Comparison of ENCODE assay signal across 10 cellular contexts in genomic region chr22:24516301-24516737, GRCh38. TPM values are rescaled to one million over a fixed set of nuclear protein-coding genes. Genes with fewer than 3 reads are reported as not detected.
DNase-seq lines count a peak whose midpoint lies in the region; ATAC-seq and TF ChIP-seq lines count a peak whose summit lies in the region.
"Had no signal": no experiment of that assay in that cellular context is flagged by ENCODE, and none has a peak within 500 bp of the region (broad histone marks: within the 10 kb centered on the region; RNA-seq: fewer than 3 reads in every experiment).

No MANE protein-coding gene starts in this region.

- no peak overlapping the region for H3K27ac ChIP-seq in neuronal stem cell (replicated peaks; ENCODE audit: low read length)
- H3K27ac ChIP-seq in CD8-positive, alpha-beta T cell (ENCODE audit: low read depth, low read length) = no peak overlapping the region

- H2AK5ac ChIP-seq in neuronal stem cell (ENCODE audit: low read depth, low read length) = no peak overlapping the region

- H3K9ac ChIP-seq in neuronal stem cell (ENCODE audit: low read depth, low read length, poor library complexity) = no peak overlapping the region

- H2BK120ac ChIP-seq in neuronal stem cell (ENCODE audit: low read depth, low read length) = no peak overlapping the region

- no peaks in the 10 kb centered on the region for H3K9me3 ChIP-seq in neuronal stem cell (replicated peaks in 1 of 2; ENCODE audit: control insufficient read depth in 2 of 2, insufficient read depth in 1 of 2, low read depth in 1 of 2, low read length in 2 of 2)
- no peaks in the 10 kb centered on the region for H3K9me3 ChIP-seq in CD8-positive, alpha-beta T cell (ENCODE audit: low read length)

- no peak overlapping the region for H2BK5ac ChIP-seq in neuronal stem cell (ENCODE audit: low read length)

- no peaks in the 10 kb centered on the region for H3K36me3 ChIP-seq in neuronal stem cell (replicated peaks in 1 of 2; ENCODE audit: control insufficient read depth in 2 of 2, insufficient read depth in 2 of 2, low read length in 2 of 2)
- no peaks in the 10 kb centered on the region for H3K36me3 ChIP-seq in CD8-positive, alpha-beta T cell (ENCODE audit: insufficient read depth, low read length)

- no peak for ATAC-seq in CD8-positive, alpha-beta T cell
- no peak for ATAC-seq in naive thymus-derived CD8-positive, alpha-beta T cell
- ATAC-seq: left colon had no signal

- H3K4me1 ChIP-seq in neuronal stem cell (ENCODE audit: control insufficient read depth in 2 of 2, insufficient read depth in 1 of 2, low read depth in 1 of 2, low read length in 2 of 2) = no peaks in the 10 kb centered on the region
- H3K4me1 ChIP-seq in CD8-positive, alpha-beta T cell (ENCODE audit: insufficient read depth, low read length) = no peaks in the 10 kb centered on the region

- no peak overlapping the region for H3K18ac ChIP-seq in neuronal stem cell (ENCODE audit: low read length)

- H3K79me1 ChIP-seq in neuronal stem cell (ENCODE audit: low read depth, low read length) = no peaks in the 10 kb centered on the region

- peaks cover 0 to 38% (median 0%) of the 10 kb centered on the region in 3 experiments for H3K27me3 ChIP-seq in neuronal stem cell (ENCODE audit: control insufficient read depth in 3 of 3, insufficient read depth in 3 of 3, low read depth in 1 of 3, low read length in 3 of 3)
- no peaks in the 10 kb centered on the region for H3K27me3 ChIP-seq in CD8-positive, alpha-beta T cell (ENCODE audit: insufficient read depth, low read length)

- no peak overlapping the region for H2AFZ ChIP-seq in neuronal stem cell (ENCODE audit: low read length)

- no CpG with 5 or more reads among the region's 3 CpGs for WGBS in neuronal stem cell (ENCODE audit: extremely low coverage in 2 of 2, insufficient read length in 2 of 2, insufficient replicate concordance in 1 of 2), 2 donors

- peak; percentile 28 for DNase-seq in COLO829 (ENCODE audit: low spot score)
- peak; percentile 46 for DNase-seq in LHCN-M2 (ENCODE audit: low read depth)
- DNase-seq in neuronal stem cell (ENCODE audit: low spot score) = no peak
- no peak for DNase-seq in T-helper 2 cell treated with Interferon-gamma antibody and Interleukin-4, amounts not matched to agents 5 μg/mL and 100 μg/mL, for 36 hours (ENCODE audit: low spot score)
- no peak for DNase-seq in NCI-H1436 treated with DMSO at 0.1 percent for 48 hours (lab: John Stamatoyannopoulos, UW)
- DNase-seq in CD8-positive, alpha-beta T cell = no peak
- no peak for DNase-seq in naive thymus-derived CD8-positive, alpha-beta T cell
- DNase-seq: left colon, NCI-H1436 had no signal

- H3K27me3 Mint-ChIP-seq in dendritic cell treated with granulocyte-macrophage colony-stimulating factor and Interleukin-4, amounts not matched to agents 40 ng/mL and 50 ng/mL, for 4 days = peaks cover 4% of the 10 kb centered on the region
- peaks cover 6% of the 10 kb centered on the region for H3K27me3 Mint-ChIP-seq in T-helper 2 cell treated with Interferon-gamma antibody and Interleukin-4, amounts not matched to agents 5 μg/mL and 100 μg/mL, for 36 hours (ENCODE audit: low read depth)
- H3K27me3 Mint-ChIP-seq in CD8-positive, alpha-beta T cell (ENCODE audit: low read depth) = no peaks in the 10 kb centered on the region
- peaks cover 0 to 6% (median 0%) of the 10 kb centered on the region in 5 donors for H3K27me3 Mint-ChIP-seq in naive thymus-derived CD8-positive, alpha-beta T cell

- TF ChIP-seq CTCF in CD8-positive, alpha-beta T cell (IDR thresholded peaks at IDR 0.05) = no peak

- H3K4me3 Mint-ChIP-seq in dendritic cell treated with granulocyte-macrophage colony-stimulating factor and Interleukin-4, amounts not matched to agents 40 ng/mL and 50 ng/mL, for 4 days = peak overlapping the region; percentile 59
- H3K4me3 Mint-ChIP-seq in T-helper 2 cell treated with Interferon-gamma antibody and Interleukin-4, amounts not matched to agents 5 μg/mL and 100 μg/mL, for 36 hours = no peak overlapping the region
- no peak overlapping the region for H3K4me3 Mint-ChIP-seq in CD8-positive, alpha-beta T cell
- H3K4me3 Mint-ChIP-seq in naive thymus-derived CD8-positive, alpha-beta T cell = no peak overlapping the region

- no peaks in the 10 kb centered on the region for H3K9me3 Mint-ChIP-seq in dendritic cell treated with granulocyte-macrophage colony-stimulating factor and Interleukin-4, amounts not matched to agents 40 ng/mL and 50 ng/mL, for 4 days
- no peaks in the 10 kb centered on the region for H3K9me3 Mint-ChIP-seq in T-helper 2 cell treated with Interferon-gamma antibody and Interleukin-4, amounts not matched to agents 5 μg/mL and 100 μg/mL, for 36 hours
- no peaks in the 10 kb centered on the region for H3K9me3 Mint-ChIP-seq in CD8-positive, alpha-beta T cell
- H3K9me3 Mint-ChIP-seq in naive thymus-derived CD8-positive, alpha-beta T cell = no peaks in the 10 kb centered on the region

- no peak overlapping the region for H2BK15ac ChIP-seq in neuronal stem cell (ENCODE audit: low read length)

- H4K8ac ChIP-seq in neuronal stem cell (ENCODE audit: low read depth, low read length) = no peak overlapping the region

- peak overlapping the region; percentile 60 for H4K91ac ChIP-seq in neuronal stem cell (ENCODE audit: low read depth, low read length, poor library complexity)

- no peak overlapping the region for H2BK12ac ChIP-seq in neuronal stem cell (ENCODE audit: low read length)

- H3K23ac ChIP-seq in neuronal stem cell (ENCODE audit: low read depth, low read length, poor library complexity) = no peak overlapping the region

- CTCF ChIA-PET in CD8-positive, alpha-beta T cell (lab: Charles Lee) = interaction anchor here (0.9 kb wide), 1 partner anchor 92 kb away, joined by 3 read pairs; no protein-coding TSS in a partner anchor

- peaks cover 67% of the 10 kb centered on the region for H3K4me1 Mint-ChIP-seq in dendritic cell treated with granulocyte-macrophage colony-stimulating factor and Interleukin-4, amounts not matched to agents 40 ng/mL and 50 ng/mL, for 4 days (ENCODE audit: low read depth)
- H3K4me1 Mint-ChIP-seq in T-helper 2 cell treated with Interferon-gamma antibody and Interleukin-4, amounts not matched to agents 5 μg/mL and 100 μg/mL, for 36 hours (ENCODE audit: low read depth) = peaks cover 8% of the 10 kb centered on the region
- H3K4me1 Mint-ChIP-seq in CD8-positive, alpha-beta T cell (ENCODE audit: low read depth) = peaks cover under 1% of the 10 kb centered on the region
- H3K4me1 Mint-ChIP-seq in naive thymus-derived CD8-positive, alpha-beta T cell = peaks cover 0 to 18% (median under 1%) of the 10 kb centered on the region in 4 donors

- no peak overlapping the region for H3K4ac ChIP-seq in neuronal stem cell (ENCODE audit: low read length)

- H3K4me2 ChIP-seq in neuronal stem cell (ENCODE audit: insufficient read depth, low read length, poor library complexity, severe bottlenecking) = no peak overlapping the region

- no peak overlapping the region for H3K4me3 ChIP-seq in neuronal stem cell (ENCODE audit: low read length in 2 of 2)
- H3K4me3 ChIP-seq in CD8-positive, alpha-beta T cell (ENCODE audit: low read depth, low read length) = no peak overlapping the region

- intact Hi-C loops in dendritic cell treated with granulocyte-macrophage colony-stimulating factor and Interleukin-4, amounts not matched to agents 40 ng/mL and 50 ng/mL, for 4 days (cut with micrococcal nuclease) = no loop called here
- intact Hi-C loops in CD8-positive, alpha-beta T cell (cut with DNase I, micrococcal nuclease) = no loop called here

- no peak overlapping the region for H3K14ac ChIP-seq in neuronal stem cell (ENCODE audit: low read length)

- peak overlapping the region; percentile 61 for H3K27ac Mint-ChIP-seq in dendritic cell treated with granulocyte-macrophage colony-stimulating factor and Interleukin-4, amounts not matched to agents 40 ng/mL and 50 ng/mL, for 4 days
- H3K27ac Mint-ChIP-seq in T-helper 2 cell treated with Interferon-gamma antibody and Interleukin-4, amounts not matched to agents 5 μg/mL and 100 μg/mL, for 36 hours = no peak overlapping the region
- H3K27ac Mint-ChIP-seq in CD8-positive, alpha-beta T cell = no peak overlapping the region
- no peak overlapping the region for H3K27ac Mint-ChIP-seq in naive thymus-derived CD8-positive, alpha-beta T cell

- POLR2A ChIA-PET in CD8-positive, alpha-beta T cell (lab: Charles Lee) = no interaction called here
- POLR2A ChIA-PET in naive thymus-derived CD8-positive, alpha-beta T cell (lab: Charles Lee) = interaction anchor here (0.7 kb wide), 1 partner anchor 36 kb away, joined by 3 read pairs; no protein-coding TSS in a partner anchor

- no peaks in the 10 kb centered on the region for H3K36me3 Mint-ChIP-seq in dendritic cell treated with granulocyte-macrophage colony-stimulating factor and Interleukin-4, amounts not matched to agents 40 ng/mL and 50 ng/mL, for 4 days (ENCODE audit: low read depth)
- H3K36me3 Mint-ChIP-seq in T-helper 2 cell treated with Interferon-gamma antibody and Interleukin-4, amounts not matched to agents 5 μg/mL and 100 μg/mL, for 36 hours (ENCODE audit: low read depth) = no peaks in the 10 kb centered on the region
- peaks cover 2% of the 10 kb centered on the region for H3K36me3 Mint-ChIP-seq in CD8-positive, alpha-beta T cell
- H3K36me3 Mint-ChIP-seq in naive thymus-derived CD8-positive, alpha-beta T cell = no peaks in the 10 kb centered on the region

RNA-seq across cellular contexts. Expression of gene UPB1, which starts 21.2 kb away (rescaled TPM):
- not detected in 2 replicates for total RNA-seq in LHCN-M2 (2014; rRNA removed)
- polyA plus RNA-seq in LHCN-M2 (2012) = 0.02 TPM
- polyA plus RNA-seq in neuronal stem cell (2013, experiment 1 of 2) = 0.21 TPM
- polyA plus RNA-seq in neuronal stem cell (2013, experiment 2 of 2) = 0.12 TPM
- total RNA-seq in CD8-positive, alpha-beta T cell = 1 to 10 TPM; 3.4 to 3.7 TPM
- total RNA-seq in naive thymus-derived CD8-positive, alpha-beta T cell = under 1 TPM; 0.85 to 0.86 TPM
- under 1 TPM in 2 of 3 donors, not detected in 1; 0.06 to 0.18 TPM for polyA plus RNA-seq in naive thymus-derived CD8-positive, alpha-beta T cell

RNA-seq across cellular contexts. Expression of gene GUCD1, which starts 38.6 kb away (rescaled TPM):
- total RNA-seq in LHCN-M2 (2014; rRNA removed) = 145 and 163 TPM in 2 replicates
- 81.2 TPM for polyA plus RNA-seq in LHCN-M2 (2012)
- polyA plus RNA-seq in neuronal stem cell (2013, experiment 1 of 2) = 35.1 TPM
- 35.4 TPM for polyA plus RNA-seq in neuronal stem cell (2013, experiment 2 of 2)
- 10 to 100 TPM; 62.4 to 66.5 TPM for total RNA-seq in CD8-positive, alpha-beta T cell
- total RNA-seq in naive thymus-derived CD8-positive, alpha-beta T cell = 10 to 100 TPM; 67.2 to 69.2 TPM
- 10 to 100 TPM; 27.8 to 42.6 (median 32.3) TPM for polyA plus RNA-seq in naive thymus-derived CD8-positive, alpha-beta T cell

RNA-seq across cellular contexts. Expression of gene SNRPD3, which starts 39.5 kb away (rescaled TPM):
- total RNA-seq in LHCN-M2 (2014; rRNA removed) = 133 TPM in 2 replicates
- polyA plus RNA-seq in LHCN-M2 (2012) = 161 TPM
- 103 TPM for polyA plus RNA-seq in neuronal stem cell (2013, experiment 1 of 2)
- 104 TPM for polyA plus RNA-seq in neuronal stem cell (2013, experiment 2 of 2)
- total RNA-seq in CD8-positive, alpha-beta T cell = 10 to 100 TPM; 33.1 to 35.0 TPM
- 10 to 100 TPM; 81.8 to 83.9 TPM for total RNA-seq in naive thymus-derived CD8-positive, alpha-beta T cell
- polyA plus RNA-seq in naive thymus-derived CD8-positive, alpha-beta T cell = 100 to 1,000 TPM in 1 of 3 donors, 10 to 100 TPM in 2; 95.6 to 103 (median 97.9) TPM

Comparison
In these comparisons a context has a peak if more than half of its experiments do, and no peak if none do; other contexts are left out.
1. DNase-seq: peak in COLO829 (single experiment) and LHCN-M2 (single experiment); none in neuronal stem cell (single experiment), T-helper 2 cell treated with Interferon-gamma antibody and Interleukin-4, amounts not matched to agents 5 μg/mL and 100 μg/mL, for 36 hours (single experiment), NCI-H1436 treated with DMSO at 0.1 percent for 48 hours (single experiment), CD8-positive, alpha-beta T cell (0 of 7) and naive thymus-derived CD8-positive, alpha-beta T cell (0 of 10).